ENCODE assay signal across 1 cellular context in genomic region chr12:99063182-99063581, GRCh38.
TF ChIP-seq lines count a peak whose summit lies in the region.

No MANE protein-coding gene starts in this region.

TF ChIP-seq in WTC11, 78 proteins besides CTCF, POLR2A, EP300 and RAD21 (continued from another document):
- TF ChIP-seq ZNF512 (CRISPR knock-in tag; IDR thresholded peaks at IDR 0.05; ENCODE audit: borderline replicate concordance) (no peak), E2F5 (CRISPR knock-in tag; IDR thresholded peaks at IDR 0.05) (no peak)
